In genomic region chr7:24857623-24858022, GRCh38 we compare ENCODE assay signal across 21 cellular contexts.
DNase-seq lines count a peak whose midpoint lies in the region; ATAC-seq, FAIRE-seq and TF ChIP-seq lines count a peak whose summit lies in the region.
"Had no signal": no experiment of that assay in that cellular context is flagged by ENCODE, and none has a peak within 500 bp of the region (broad histone marks: within the 10 kb centered on the region; RNA-seq: fewer than 3 reads in every experiment).

No MANE protein-coding gene starts in this region.

- H3K36me3 ChIP-seq in Karpas-422 (ENCODE audit: insufficient read depth, low read length), result peaks cover 87% of the 10 kb centered on the region
- H3K36me3 ChIP-seq in pancreas, result no peaks in the 10 kb centered on the region

- H3K4me3 Mint-ChIP-seq in activated T-helper 17 cell treated with anti-CD3 and anti-CD28 coated beads, Interleukin-2, amount 50 U/mL, for 72 hours, result no peak overlapping the region
- no peak overlapping the region for H3K4me3 Mint-ChIP-seq in memory B cell
- H3K4me3 Mint-ChIP-seq: B cell; CD4-positive, alpha-beta T cell; CD8-positive, alpha-beta T cell had no signal

- no peak overlapping the region for H2AFZ ChIP-seq in Karpas-422 (ENCODE audit: low read length)

- H3K4me3 ChIP-seq in Karpas-422 (ENCODE audit: low read length) (no peak overlapping the region), pancreas (no peak overlapping the region)
- H3K4me3 ChIP-seq: A549; BLaER1 treated with 17β-estradiol and CSF1 and Interleukin-3, amounts not matched to agents 10 nM and 100 nM had no signal

- FAIRE-seq in pancreas (lab: Jason Lieb, UNC), result no peak
- FAIRE-seq: A549, D721Med, G401.6, GM12891 had no signal

- intact Hi-C loops in pancreas (cut with DNase I), result no loop called here

- no peaks in the 10 kb centered on the region for H3K27me3 Mint-ChIP-seq in activated T-helper 17 cell treated with anti-CD3 and anti-CD28 coated beads, Interleukin-2, amount 50 U/mL, for 72 hours
- H3K27me3 Mint-ChIP-seq in memory B cell, result no peaks in the 10 kb centered on the region
- H3K27me3 Mint-ChIP-seq: B cell; CD4-positive, alpha-beta T cell had no signal

- H3K27me3 ChIP-seq in Karpas-422 (ENCODE audit: low read length) (no peaks in the 10 kb centered on the region), pancreas (no peaks in the 10 kb centered on the region)
- H3K27me3 ChIP-seq: BLaER1 treated with 17β-estradiol and CSF1 and Interleukin-3, amounts not matched to agents 10 nM and 100 nM had no signal

- H3K4me1 ChIP-seq in Karpas-422 (ENCODE audit: low read length) (peaks cover 23% of the 10 kb centered on the region), pancreas (no peaks in the 10 kb centered on the region)
- H3K4me1 ChIP-seq: BLaER1 treated with 17β-estradiol and CSF1 and Interleukin-3, amounts not matched to agents 10 nM and 100 nM had no signal

- no peak for DNase-seq in Karpas-422
- no peak for DNase-seq in memory B cell (ENCODE audit: low spot score in 2 of 2)
- DNase-seq in anterior cingulate cortex (lab: John Stamatoyannopoulos, UW), result no peak
- no peak for DNase-seq in NCI-H1930 (lab: John Stamatoyannopoulos, UW)
- no peak for DNase-seq in pancreas
- DNase-seq: AML-193; Caco-2; Calu3; CD4-positive, alpha-beta T cell; CD8-positive, alpha-beta T cell; DMS79 treated with DMSO at 0.1 percent for 48 hours; GF-D8 had no signal

- peak overlapping the region; percentile 99 for H3K27ac ChIP-seq in Karpas-422 (ENCODE audit: low read length)
- H3K27ac ChIP-seq in pancreas, result no peak overlapping the region
- H3K27ac ChIP-seq: 22Rv1; A549; BLaER1 treated with 17β-estradiol and CSF1 and Interleukin-3, amounts not matched to agents 10 nM and 100 nM; C4-2B had no signal

- no peaks in the 10 kb centered on the region for H4K20me1 ChIP-seq in Karpas-422 (ENCODE audit: insufficient read depth, low read depth, low read length)
- H4K20me1 ChIP-seq: BLaER1 treated with 17β-estradiol and CSF1 and Interleukin-3, amounts not matched to agents 10 nM and 100 nM had no signal

- H3K9me3 ChIP-seq in Karpas-422 (ENCODE audit: low read length), result no peaks in the 10 kb centered on the region
- no peaks in the 10 kb centered on the region for H3K9me3 ChIP-seq in pancreas
- H3K9me3 ChIP-seq: A549, Caco-2 had no signal

- H3K36me3 Mint-ChIP-seq in activated T-helper 17 cell treated with anti-CD3 and anti-CD28 coated beads, Interleukin-2, amount 50 U/mL, for 72 hours (ENCODE audit: low read depth), result peaks cover 90% of the 10 kb centered on the region
- H3K36me3 Mint-ChIP-seq in memory B cell, result peaks cover 33% of the 10 kb centered on the region

- no peak for TF ChIP-seq CTCF in pancreas (IDR thresholded peaks at IDR 0.05)

- no peaks in the 10 kb centered on the region for H3K9me2 ChIP-seq in Karpas-422 (replicated peaks; ENCODE audit: insufficient read depth, low read length)

- no peak for ATAC-seq in activated T-helper 17 cell treated with anti-CD3 and anti-CD28 coated beads, Interleukin-2, amount 50 U/mL, for 72 hours (replicated peaks)
- ATAC-seq in memory B cell (ENCODE audit: low read depth) (no peak), pancreas (no peak)
- ATAC-seq: A549; CD8-positive, alpha-beta T cell had no signal

- peaks cover 4% of the 10 kb centered on the region for H3K4me1 Mint-ChIP-seq in activated T-helper 17 cell treated with anti-CD3 and anti-CD28 coated beads, Interleukin-2, amount 50 U/mL, for 72 hours
- peaks cover 5% of the 10 kb centered on the region for H3K4me1 Mint-ChIP-seq in memory B cell
- H3K4me1 Mint-ChIP-seq: B cell had no signal

- no peaks in the 10 kb centered on the region for H3K9me3 Mint-ChIP-seq in activated T-helper 17 cell treated with anti-CD3 and anti-CD28 coated beads, Interleukin-2, amount 50 U/mL, for 72 hours
- H3K9me3 Mint-ChIP-seq in memory B cell, result no peaks in the 10 kb centered on the region
- H3K9me3 Mint-ChIP-seq: CD4-positive, alpha-beta T cell; CD8-positive, alpha-beta T cell had no signal

- peaks cover 29% of the 10 kb centered on the region for H3K79me2 ChIP-seq in Karpas-422 (ENCODE audit: low read length)

- H3K9ac ChIP-seq in Karpas-422 (ENCODE audit: low read length), result no peak overlapping the region
- H3K9ac ChIP-seq: BLaER1 treated with 17β-estradiol and CSF1 and Interleukin-3, amounts not matched to agents 10 nM and 100 nM had no signal

- H3K4me2 ChIP-seq in Karpas-422 (ENCODE audit: low read depth, low read length, poor library complexity, severe bottlenecking), result no peak overlapping the region
- H3K4me2 ChIP-seq: A549; BLaER1 treated with 17β-estradiol and CSF1 and Interleukin-3, amounts not matched to agents 10 nM and 100 nM had no signal

- peak overlapping the region; percentile 59 for H3K27ac Mint-ChIP-seq in activated T-helper 17 cell treated with anti-CD3 and anti-CD28 coated beads, Interleukin-2, amount 50 U/mL, for 72 hours
- H3K27ac Mint-ChIP-seq in memory B cell, result peak overlapping the region; percentile 12
- H3K27ac Mint-ChIP-seq: B cell; CD4-positive, alpha-beta T cell; CD8-positive, alpha-beta T cell had no signal
